8 cellular contexts compared by ENCODE assay signal in the genomic region with DNA sequence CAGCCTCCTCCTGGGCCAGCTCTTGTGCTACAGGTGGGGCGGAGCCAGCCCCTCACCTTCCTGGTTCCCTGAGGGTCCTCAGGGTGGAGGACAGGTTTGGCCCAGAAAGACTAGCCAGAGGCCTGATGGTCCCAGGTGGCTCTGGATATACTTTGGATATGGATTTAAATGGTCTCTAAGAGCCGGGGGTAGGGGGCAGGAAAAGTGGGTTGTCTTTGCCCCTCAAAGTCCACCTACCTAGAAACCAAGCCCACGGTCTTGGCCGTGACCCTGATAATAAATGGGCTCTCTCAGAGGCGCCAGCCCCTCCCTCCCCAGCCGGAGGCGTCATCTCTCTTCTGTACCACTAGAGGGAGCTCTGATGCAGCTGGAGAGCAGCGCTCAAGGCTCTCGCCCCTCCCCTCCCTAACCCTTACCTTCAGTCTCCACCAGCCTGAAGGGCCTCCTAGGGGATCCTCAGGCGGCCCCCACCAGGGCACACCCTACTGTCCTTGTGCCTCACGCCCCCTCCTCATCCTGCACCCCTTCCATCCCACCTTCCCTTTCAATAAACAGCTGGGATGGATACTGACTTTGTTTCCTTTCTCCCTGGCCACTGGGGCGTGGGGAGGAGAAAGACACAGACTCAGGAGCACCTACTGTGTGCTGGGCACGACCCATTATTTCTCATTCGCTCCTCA. TPM values are rescaled to one million over a fixed set of nuclear protein-coding genes. Genes with fewer than 3 reads are reported as not detected.
DNase-seq lines count a peak whose midpoint lies in the region; ATAC-seq and TF ChIP-seq lines count a peak whose summit lies in the region.

No MANE protein-coding gene starts in this region.

- H3K9me3 ChIP-seq in right lobe of liver: no peaks in the 10 kb centered on the region

- intact Hi-C loops in right lobe of liver (cut with DNase I): loop anchor here in 1 of 2 donors (10.0 kb wide), 1 partner anchor 130 kb away; no protein-coding TSS in a partner anchor

- no peaks in the 10 kb centered on the region for H3K36me3 ChIP-seq in right lobe of liver

- no peak overlapping the region for H3K27ac ChIP-seq in right lobe of liver

- peak; percentile 93 for ATAC-seq in GM19023 (IDR thresholded peaks at IDR 0.05; ENCODE audit: unreplicated experiment)
- peak; percentile 76 for ATAC-seq in HG03196 (IDR thresholded peaks at IDR 0.05; ENCODE audit: unreplicated experiment)
- ATAC-seq in right lobe of liver: peak; percentile 97 to 99 (median 98)

- no peak overlapping the region for H3K4me3 ChIP-seq in AG09309 (ENCODE audit: control insufficient read depth, low read depth, low read length)
- H3K4me3 ChIP-seq in choroid plexus epithelial cell (ENCODE audit: low read depth, low read length): no peak overlapping the region
- no peak overlapping the region for H3K4me3 ChIP-seq in right lobe of liver

- no peak for TF ChIP-seq POLR2A in right lobe of liver (IDR thresholded peaks at IDR 0.05)

- WGBS in right lobe of liver (ENCODE audit: insufficient coverage, low coverage, low lambda C conversion rate, missing lambda C conversion rate): 16% methylated on average over 5 of the region's 14 CpGs

- H3K27me3 ChIP-seq in right lobe of liver: no peaks in the 10 kb centered on the region

- no peak for DNase-seq in AG09309 (ENCODE audit: low read depth)
- peak; percentile 64 for DNase-seq in NCI-H510A (lab: John Stamatoyannopoulos, UW)
- DNase-seq in activated CD4-positive, alpha-beta T cell treated with anti-CD3 and anti-CD28 coated beads for 24 hours (ENCODE audit: low read depth in 2 of 2): peak; percentile 62 to 65
- peak; percentile 81 for DNase-seq in choroid plexus epithelial cell (ENCODE audit: low read depth)
- DNase-seq in right lobe of liver: peak; percentile 65 to 75 (median 74)
- peak; percentile 64 for DNase-seq in stimulated activated CD8-positive, alpha-beta memory T cell treated with anti-CD3 and anti-CD28 coated beads, Interleukin-12 subunit alpha, Interleukin-12 subunit beta, amount 100 ng/mL, for 1 hour (ENCODE audit: low read depth)

- peaks cover 0 to 3% (median 0%) of the 10 kb centered on the region in 4 donors for H3K4me1 ChIP-seq in right lobe of liver

- TF ChIP-seq CTCF in AG09309 (IDR thresholded peaks at IDR 0.05; ENCODE audit: control insufficient read depth, insufficient read depth, low read depth, low read length, missing control alignments) (peak; percentile 94), choroid plexus epithelial cell (conservative IDR thresholded peaks at IDR 0.05; ENCODE audit: low read depth, low read length) (peak; percentile 94), right lobe of liver (IDR thresholded peaks at IDR 0.05) (peak; percentile 93 to 98 (median 97))

RNA-seq across cellular contexts. Expression of a gene that starts 7.5 kb away (rescaled TPM):
- total RNA-seq in right lobe of liver: 1 to 10 TPM; 1.3 to 4.1 (median 1.9) TPM

RNA-seq across cellular contexts. Expression of a gene that starts 26.1 kb away (rescaled TPM):
- 100 to 1,000 TPM in 2 of 6 experiments, 10 to 100 TPM in 4; 15.1 to 139 (median 34.1) TPM for total RNA-seq in right lobe of liver

RNA-seq across cellular contexts. Expression of a gene that starts 29.1 kb away (rescaled TPM):
- total RNA-seq in right lobe of liver: 1 to 10 TPM; 3.6 to 6.4 (median 4.6) TPM

RNA-seq across cellular contexts. Expression of a gene that starts 53.7 kb away (rescaled TPM):
- total RNA-seq in right lobe of liver: 100 to 1,000 TPM in 2 of 6 experiments, 10 to 100 TPM in 4; 63.1 to 113 (median 85.6) TPM

RNA-seq across cellular contexts. Expression of a gene that starts 57.1 kb away (rescaled TPM):
- 1 to 10 TPM; 4.2 to 7.5 (median 5.9) TPM for total RNA-seq in right lobe of liver
